ENCODE assay signal across 9 cellular contexts in the genomic region with DNA sequence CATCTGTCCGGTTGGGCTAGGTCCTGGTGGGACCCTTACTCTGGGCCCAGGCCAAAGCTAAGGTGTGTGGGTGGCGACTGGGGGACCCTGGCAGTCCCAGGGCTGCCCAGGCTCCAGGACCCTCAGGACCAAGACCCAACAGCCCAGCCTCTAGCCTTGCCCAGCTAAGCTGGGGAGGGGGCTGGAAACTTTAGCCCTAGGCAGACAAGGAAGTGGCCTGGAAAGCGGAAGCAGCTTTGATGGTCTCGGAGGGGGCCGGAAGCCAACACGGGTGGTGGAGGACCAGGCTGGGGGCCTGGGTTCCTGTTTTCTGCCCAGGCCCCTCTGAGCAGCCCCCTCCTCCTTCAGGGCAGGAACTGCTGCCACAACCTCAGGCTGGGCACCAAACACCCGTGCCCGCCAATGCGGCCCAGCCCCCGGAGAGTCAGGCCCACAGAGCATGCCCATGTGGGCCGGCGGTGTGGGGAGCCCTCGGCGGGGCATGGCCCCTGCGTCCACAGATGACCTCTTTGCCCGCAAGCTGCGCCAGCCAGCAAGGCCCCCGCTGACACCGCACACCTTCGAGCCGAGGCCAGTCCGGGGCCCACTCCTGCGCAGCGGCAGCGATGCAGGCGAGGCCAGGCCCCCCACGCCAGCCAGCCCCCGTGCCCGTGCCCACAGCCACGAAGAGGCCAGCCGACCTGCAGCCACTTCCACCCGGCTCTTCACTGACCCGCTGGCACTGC. TPM values are rescaled to one million over a fixed set of nuclear protein-coding genes. Genes with fewer than 3 reads are reported as not detected.
A peak's percentile ranks its signal among the peaks of the same experiment; 100 is the strongest.
DNase-seq lines count a peak whose midpoint lies in the region; ATAC-seq lines count a peak whose summit lies in the region.
"Had no signal": no experiment of that assay in that cellular context is flagged by ENCODE, and none has a peak within 500 bp of the region (broad histone marks: within the 10 kb centered on the region; RNA-seq: fewer than 3 reads in every experiment).

No MANE protein-coding gene starts in this region.

- H3K36me3 Mint-ChIP-seq in activated CD4-positive, alpha-beta memory T cell treated with anti-CD3 and anti-CD28 coated beads for 36 hours = peaks cover 45% of the 10 kb centered on the region

- peak overlapping the region; percentile 85 for H3K4me3 Mint-ChIP-seq in activated CD4-positive, alpha-beta memory T cell treated with anti-CD3 and anti-CD28 coated beads for 36 hours

- H3K27me3 Mint-ChIP-seq in activated CD4-positive, alpha-beta memory T cell treated with anti-CD3 and anti-CD28 coated beads for 36 hours = no peaks in the 10 kb centered on the region

- peak; percentile 57 for DNase-seq in activated CD4-positive, alpha-beta memory T cell treated with anti-CD3 and anti-CD28 coated beads for 36 hours
- DNase-seq in Right ventricle myocardium inferior (ENCODE audit: missing footprints) = peak; percentile 86
- peak; percentile 11 for DNase-seq in stimulated activated naive CD4-positive, alpha-beta T cell treated with Interleukin-2 at 50 U/mL for 16 hours (lab: John Stamatoyannopoulos, UW)
- no peak for DNase-seq in NCI-H2029 (lab: John Stamatoyannopoulos, UW)
- no peak for DNase-seq in DMS 273 treated with DMSO at 0.1 percent for 48 hours (lab: John Stamatoyannopoulos, UW)
- no peak for DNase-seq in NCI-H2171 (lab: John Stamatoyannopoulos, UW)

- POLR2A ChIA-PET in activated CD4-positive, alpha-beta memory T cell treated with anti-CD3 and anti-CD28 coated beads for 36 hours (lab: Charles Lee) = interaction anchor here (1.0 to 3.5 kb wide), 4 partner anchors 8 to 139 kb away, joined by 3 to 20 read pairs (median 4); a partner anchor contains a TSS

- CTCF ChIA-PET in activated CD4-positive, alpha-beta memory T cell treated with anti-CD3 and anti-CD28 coated beads for 36 hours (lab: Charles Lee) = interaction anchor here (1.0 to 3.6 kb wide), 3 partner anchors 12 to 15 kb away, joined by 3 to 18 read pairs (median 7); no protein-coding TSS in a partner anchor

- ATAC-seq in HG02885 (IDR thresholded peaks at IDR 0.05; ENCODE audit: poor library complexity, unreplicated experiment) = peak; percentile 2
- peak; percentile 7 for ATAC-seq in Right ventricle myocardium inferior
- ATAC-seq in GM21528 (IDR thresholded peaks at IDR 0.05; ENCODE audit: low FRiP score, unreplicated experiment) = no peak

- no peaks in the 10 kb centered on the region for H3K9me3 Mint-ChIP-seq in activated CD4-positive, alpha-beta memory T cell treated with anti-CD3 and anti-CD28 coated beads for 36 hours
- H3K9me3 Mint-ChIP-seq: nephron had no signal

- peaks cover 46% of the 10 kb centered on the region for H3K4me1 Mint-ChIP-seq in activated CD4-positive, alpha-beta memory T cell treated with anti-CD3 and anti-CD28 coated beads for 36 hours (ENCODE audit: low read depth)

- H3K27ac Mint-ChIP-seq in activated CD4-positive, alpha-beta memory T cell treated with anti-CD3 and anti-CD28 coated beads for 36 hours = peak overlapping the region; percentile 95
- H3K27ac Mint-ChIP-seq: nephron had no signal

- intact Hi-C loops in activated CD4-positive, alpha-beta memory T cell treated with anti-CD3 and anti-CD28 coated beads for 36 hours (cut with micrococcal nuclease) = loop anchor here (1.0 kb wide), 1 partner anchor 12 kb away; no protein-coding TSS in a partner anchor
- intact Hi-C loops in Right ventricle myocardium inferior (cut with DNase I) = no loop called here

RNA-seq across cellular contexts. Expression of a gene that starts 2.7 kb away (rescaled TPM):
- 100 to 1,000 TPM; 163 to 167 TPM for total RNA-seq in activated CD4-positive, alpha-beta memory T cell treated with anti-CD3 and anti-CD28 coated beads for 36 hours
- 28.2 TPM for total RNA-seq in Right ventricle myocardium inferior

RNA-seq across cellular contexts. Expression of a gene that starts 22.1 kb away (rescaled TPM):
- 10 to 100 TPM; 74.9 to 76.5 TPM for total RNA-seq in activated CD4-positive, alpha-beta memory T cell treated with anti-CD3 and anti-CD28 coated beads for 36 hours
- total RNA-seq in Right ventricle myocardium inferior = 36.7 TPM

RNA-seq across cellular contexts. Expression of a gene that starts 25.1 kb away (rescaled TPM):
- 10 to 100 TPM; 29.8 to 32.1 TPM for total RNA-seq in activated CD4-positive, alpha-beta memory T cell treated with anti-CD3 and anti-CD28 coated beads for 36 hours
- total RNA-seq in Right ventricle myocardium inferior = 12.4 TPM

RNA-seq across cellular contexts. Expression of a gene that starts 26.6 kb away (rescaled TPM):
- total RNA-seq in activated CD4-positive, alpha-beta memory T cell treated with anti-CD3 and anti-CD28 coated beads for 36 hours = 10 to 100 TPM; 56.7 to 62.6 TPM
- 40.0 TPM for total RNA-seq in Right ventricle myocardium inferior

RNA-seq across cellular contexts. Expression of a gene that starts 45.0 kb away (rescaled TPM):
- total RNA-seq in activated CD4-positive, alpha-beta memory T cell treated with anti-CD3 and anti-CD28 coated beads for 36 hours = under 1 TPM; 0.29 to 0.31 TPM
- total RNA-seq in Right ventricle myocardium inferior = 0.43 TPM

Comparison
In these comparisons a context has a peak if more than half of its experiments do, and no peak if none do; other contexts are left out.
1. DNase-seq: peak in activated CD4-positive, alpha-beta memory T cell treated with anti-CD3 and anti-CD28 coated beads for 36 hours (single experiment), Right ventricle myocardium inferior (single experiment) and stimulated activated naive CD4-positive, alpha-beta T cell treated with Interleukin-2 at 50 U/mL for 16 hours (single experiment); none in NCI-H2029 (single experiment), DMS 273 treated with DMSO at 0.1 percent for 48 hours (single experiment) and NCI-H2171 (single experiment).